13 cellular contexts compared by ENCODE assay signal in genomic region chr1:83497563-83497962, GRCh38.
DNase-seq lines count a peak whose midpoint lies in the region; ATAC-seq and TF ChIP-seq lines count a peak whose summit lies in the region.
"Had no signal": no experiment of that assay in that cellular context is flagged by ENCODE, and none has a peak within 500 bp of the region (broad histone marks: within the 10 kb centered on the region; RNA-seq: fewer than 3 reads in every experiment).

No MANE protein-coding gene starts in this region.

- no peaks in the 10 kb centered on the region for H3K27me3 Mint-ChIP-seq in CD14-positive monocyte (ENCODE audit: low read depth in 3 of 3)
- H3K27me3 Mint-ChIP-seq: activated CD4-positive, alpha-beta T cell treated with anti-CD3 and anti-CD28 coated beads for 36 hours; dendritic cell treated with granulocyte-macrophage colony-stimulating factor and Interleukin-4, amounts not matched to agents 40 ng/mL and 50 ng/mL, for 4 days; naive B cell had no signal

- H3K9me3 Mint-ChIP-seq in CD14-positive monocyte = peaks cover 0 to 2% (median 1%) of the 10 kb centered on the region in 7 donors

- intact Hi-C loops in CD14-positive monocyte (cut with micrococcal nuclease) (no loop called here), dorsolateral prefrontal cortex (cut with DNase I) (no loop called here)

- no peaks in the 10 kb centered on the region for H3K27me3 ChIP-seq in dorsolateral prefrontal cortex

- peak; percentile 55 for TF ChIP-seq CTCF in GM13977 (IDR thresholded peaks at IDR 0.05; ENCODE audit: extremely low read depth, insufficient read depth, missing control alignments)
- TF ChIP-seq CTCF in VCaP (conservative IDR thresholded peaks at IDR 0.05) = peak; percentile 26
- TF ChIP-seq CTCF in CD14-positive monocyte (IDR thresholded peaks at IDR 0.05) = no peak
- TF ChIP-seq CTCF in dorsolateral prefrontal cortex (IDR thresholded peaks at IDR 0.05 in 54 of 56, conservative IDR thresholded peaks at IDR 0.05 in 2 of 56; ENCODE audit: low read depth in 1 of 56, partially characterized antibody in 56 of 56) = peak in 20 of 56 donors; percentile 9 to 49 (median 22)

- no peak for ATAC-seq in GM21737 (IDR thresholded peaks at IDR 0.05; ENCODE audit: unreplicated experiment)
- ATAC-seq: activated CD4-positive, alpha-beta T cell treated with anti-CD3 and anti-CD28 coated beads for 36 hours had no signal

- H3K27ac Mint-ChIP-seq in CD14-positive monocyte = no peak overlapping the region
- H3K27ac Mint-ChIP-seq: activated CD4-positive, alpha-beta T cell treated with anti-CD3 and anti-CD28 coated beads for 36 hours; CD4-positive, CD25-positive, alpha-beta regulatory T cell; dendritic cell treated with granulocyte-macrophage colony-stimulating factor and Interleukin-4, amounts not matched to agents 40 ng/mL and 50 ng/mL, for 4 days had no signal

- no peak overlapping the region for H3K4me3 ChIP-seq in dorsolateral prefrontal cortex

- no peak overlapping the region for H3K4me3 Mint-ChIP-seq in CD14-positive monocyte
- H3K4me3 Mint-ChIP-seq: activated CD4-positive, alpha-beta T cell treated with anti-CD3 and anti-CD28 coated beads for 36 hours; CD4-positive, CD25-positive, alpha-beta regulatory T cell; dendritic cell treated with granulocyte-macrophage colony-stimulating factor and Interleukin-4, amounts not matched to agents 40 ng/mL and 50 ng/mL, for 4 days; naive B cell had no signal

- H3K27ac ChIP-seq in VCaP = no peak overlapping the region
- no peak overlapping the region for H3K27ac ChIP-seq in dorsolateral prefrontal cortex

- no peaks in the 10 kb centered on the region for H3K36me3 Mint-ChIP-seq in CD14-positive monocyte
- H3K36me3 Mint-ChIP-seq: CD4-positive, CD25-positive, alpha-beta regulatory T cell; naive B cell had no signal

- peak; percentile 8 for DNase-seq in AG08395 (ENCODE audit: low spot score)
- DNase-seq in GM13977 (ENCODE audit: low spot score) = no peak
- DNase-seq in hepatic stellate cell (ENCODE audit: low spot score) = peak; percentile 1
- DNase-seq in NCI-H1105 treated with DMSO at 0.1 percent for 48 hours (lab: John Stamatoyannopoulos, UW) = no peak
- no peak for DNase-seq in CD14-positive monocyte (ENCODE audit: low spot score)
- no peak for DNase-seq in dorsolateral prefrontal cortex
- DNase-seq: activated CD4-positive, alpha-beta T cell treated with anti-CD3 and anti-CD28 coated beads for 36 hours; CD4-positive, CD25-positive, alpha-beta regulatory T cell; naive B cell; NCI-H2081 treated with DMSO at 0.1 percent for 48 hours had no signal

- in situ Hi-C loops in GM13977 (cut with MboI; ENCODE audit: low pct_unique_long_range_greater_than_20kb, low sequenced_read_pairs, unreplicated experiment) = no loop called here

- no peaks in the 10 kb centered on the region for H3K4me1 Mint-ChIP-seq in CD14-positive monocyte

Comparison
In these comparisons a context has a peak if more than half of its experiments do, and no peak if none do; other contexts are left out.
1. DNase-seq: peak in AG08395 (single experiment) and hepatic stellate cell (single experiment); none in GM13977 (single experiment), NCI-H1105 treated with DMSO at 0.1 percent for 48 hours (single experiment), CD14-positive monocyte (single experiment) and dorsolateral prefrontal cortex (0 of 10).